18 cellular contexts compared by ENCODE assay signal in the genomic region with DNA sequence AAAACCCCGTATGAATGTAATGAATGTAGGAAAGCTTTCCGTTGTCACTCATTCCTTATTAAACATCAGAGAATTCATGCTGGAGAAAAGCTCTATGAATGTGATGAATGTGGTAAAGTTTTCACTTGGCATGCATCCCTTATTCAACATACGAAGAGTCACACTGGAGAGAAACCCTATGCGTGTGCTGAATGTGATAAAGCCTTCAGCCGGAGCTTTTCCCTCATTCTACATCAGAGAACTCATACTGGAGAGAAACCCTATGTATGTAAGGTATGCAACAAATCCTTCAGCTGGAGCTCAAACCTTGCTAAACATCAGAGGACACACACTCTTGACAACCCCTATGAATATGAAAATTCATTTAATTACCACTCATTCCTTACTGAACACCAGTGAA. TPM values are rescaled to one million over a fixed set of nuclear protein-coding genes. Genes with fewer than 3 reads are reported as not detected.
DNase-seq lines count a peak whose midpoint lies in the region; FAIRE-seq and TF ChIP-seq lines count a peak whose summit lies in the region.
"Had no signal": no experiment of that assay in that cellular context is flagged by ENCODE, and none has a peak within 500 bp of the region (broad histone marks: within the 10 kb centered on the region; RNA-seq: fewer than 3 reads in every experiment).

No MANE protein-coding gene starts in this region.

- TF ChIP-seq CTCF in HEK293 (tag by site-specific recombination; IDR thresholded peaks at IDR 0.05) (no peak), bronchial epithelial cell (IDR thresholded peaks at IDR 0.05; ENCODE audit: insufficient read depth, low read length, severe bottlenecking) (no peak)

- no peak for DNase-seq in CD8-positive, alpha-beta memory T cell
- DNase-seq in bronchial epithelial cell (ENCODE audit: low read depth), result peak; percentile 5
- DNase-seq in kidney tubule cell (ENCODE audit: low spot score), result peak; percentile 3
- DNase-seq in activated T-cell treated with anti-CD3 and anti-CD28 coated beads, Interleukin-2, amount 50 U/mL, for 24 hours, result no peak
- DNase-seq in NCI-H2081 (lab: John Stamatoyannopoulos, UW), result no peak
- DNase-seq in stimulated activated naive CD4-positive, alpha-beta T cell (lab: John Stamatoyannopoulos, UW), result no peak
- no peak for DNase-seq in activated CD4-positive, alpha-beta T cell treated with anti-CD3 and anti-CD28 coated beads, Interleukin-2, amount 10 ng/mL, durations not matched to agents 24 days and 14 days
- DNase-seq: activated T-cell treated with anti-CD3 and anti-CD28 coated beads for 4 hours; HCEC 1CT; mucosa of descending colon; NCI-H1092; Peyer's patch; stimulated activated CD4-positive, alpha-beta T cell treated with anti-CD3 and anti-CD28 coated beads, Interleukin-2, amount 100 ng/mL, for 48 hours had no signal

- H3K36me3 Mint-ChIP-seq in CD8-positive, alpha-beta memory T cell, result peaks cover 29 to 88% (median 87%) of the 10 kb centered on the region in 3 donors
- peaks cover 98% of the 10 kb centered on the region for H3K36me3 Mint-ChIP-seq in activated T-cell treated with anti-CD3 and anti-CD28 coated beads, Interleukin-2, amount 50 U/mL, for 24 hours (ENCODE audit: low read depth)
- H3K36me3 Mint-ChIP-seq in activated CD4-positive, alpha-beta T cell treated with anti-CD3 and anti-CD28 coated beads, Interleukin-2, amount 10 ng/mL, durations not matched to agents 24 days and 14 days (ENCODE audit: low read depth), result peaks cover 76% of the 10 kb centered on the region

- H3K4me1 ChIP-seq in CD8-positive, alpha-beta memory T cell (ENCODE audit: insufficient read depth, low read length), result no peaks in the 10 kb centered on the region
- H3K4me1 ChIP-seq in HEK293 (ENCODE audit: control insufficient read depth, insufficient read depth, low read length), result no peaks in the 10 kb centered on the region
- H3K4me1 ChIP-seq: Peyer's patch had no signal

- H3K27me3 Mint-ChIP-seq in CD8-positive, alpha-beta memory T cell, result peaks cover 0 to 1% of the 10 kb centered on the region in 2 donors
- H3K27me3 Mint-ChIP-seq in activated T-cell treated with anti-CD3 and anti-CD28 coated beads, Interleukin-2, amount 50 U/mL, for 24 hours, result no peaks in the 10 kb centered on the region
- no peaks in the 10 kb centered on the region for H3K27me3 Mint-ChIP-seq in activated CD4-positive, alpha-beta T cell treated with anti-CD3 and anti-CD28 coated beads, Interleukin-2, amount 10 ng/mL, durations not matched to agents 24 days and 14 days
- H3K27me3 Mint-ChIP-seq: dendritic cell treated with granulocyte-macrophage colony-stimulating factor and Interleukin-4, amounts not matched to agents 40 ng/mL and 50 ng/mL, for 4 days had no signal

- POLR2A ChIA-PET in CD8-positive, alpha-beta memory T cell (lab: Charles Lee), result no interaction called here
- POLR2A ChIA-PET in HEK293 (lab: Yijun Ruan, JAX), result no interaction called here

- no peak overlapping the region for H3K4me3 Mint-ChIP-seq in CD8-positive, alpha-beta memory T cell
- H3K4me3 Mint-ChIP-seq in activated T-cell treated with anti-CD3 and anti-CD28 coated beads, Interleukin-2, amount 50 U/mL, for 24 hours, result no peak overlapping the region
- H3K4me3 Mint-ChIP-seq in activated CD4-positive, alpha-beta T cell treated with anti-CD3 and anti-CD28 coated beads, Interleukin-2, amount 10 ng/mL, durations not matched to agents 24 days and 14 days, result no peak overlapping the region
- H3K4me3 Mint-ChIP-seq: dendritic cell treated with granulocyte-macrophage colony-stimulating factor and Interleukin-4, amounts not matched to agents 40 ng/mL and 50 ng/mL, for 4 days had no signal

- H3K27ac Mint-ChIP-seq in CD8-positive, alpha-beta memory T cell, result no peak overlapping the region
- no peak overlapping the region for H3K27ac Mint-ChIP-seq in activated T-cell treated with anti-CD3 and anti-CD28 coated beads, Interleukin-2, amount 50 U/mL, for 24 hours
- no peak overlapping the region for H3K27ac Mint-ChIP-seq in activated CD4-positive, alpha-beta T cell treated with anti-CD3 and anti-CD28 coated beads, Interleukin-2, amount 10 ng/mL, durations not matched to agents 24 days and 14 days
- H3K27ac Mint-ChIP-seq: dendritic cell treated with granulocyte-macrophage colony-stimulating factor and Interleukin-4, amounts not matched to agents 40 ng/mL and 50 ng/mL, for 4 days had no signal

- peaks cover 60 to 98% (median 97%) of the 10 kb centered on the region in 5 donors for H3K9me3 Mint-ChIP-seq in CD8-positive, alpha-beta memory T cell
- H3K9me3 Mint-ChIP-seq in activated T-cell treated with anti-CD3 and anti-CD28 coated beads, Interleukin-2, amount 50 U/mL, for 24 hours, result peaks cover 68% of the 10 kb centered on the region
- H3K9me3 Mint-ChIP-seq in activated CD4-positive, alpha-beta T cell treated with anti-CD3 and anti-CD28 coated beads, Interleukin-2, amount 10 ng/mL, durations not matched to agents 24 days and 14 days, result peaks cover 24% of the 10 kb centered on the region

- no peaks in the 10 kb centered on the region for H3K4me1 Mint-ChIP-seq in CD8-positive, alpha-beta memory T cell
- peaks cover 2% of the 10 kb centered on the region for H3K4me1 Mint-ChIP-seq in activated T-cell treated with anti-CD3 and anti-CD28 coated beads, Interleukin-2, amount 50 U/mL, for 24 hours (ENCODE audit: low read depth)
- H3K4me1 Mint-ChIP-seq in activated CD4-positive, alpha-beta T cell treated with anti-CD3 and anti-CD28 coated beads, Interleukin-2, amount 10 ng/mL, durations not matched to agents 24 days and 14 days, result no peaks in the 10 kb centered on the region

- CTCF ChIA-PET in CD8-positive, alpha-beta memory T cell (lab: Charles Lee), result no interaction called here
- CTCF ChIA-PET in HEK293 (lab: Yijun Ruan, JAX), result no interaction called here

- peaks cover 92% of the 10 kb centered on the region for H3K9me3 ChIP-seq in CD8-positive, alpha-beta memory T cell (ENCODE audit: low read length)
- peaks cover 3% of the 10 kb centered on the region for H3K9me3 ChIP-seq in HEK293 (ENCODE audit: control insufficient read depth, insufficient read depth, low read depth, low read length)

- peak overlapping the region; percentile 23 for H3K4me3 ChIP-seq in CD8-positive, alpha-beta memory T cell (ENCODE audit: low read length)
- H3K4me3 ChIP-seq in HEK293 (ENCODE audit: low read depth, low read length) (no peak overlapping the region), bronchial epithelial cell (ENCODE audit: low read depth, low read length) (no peak overlapping the region)
- H3K4me3 ChIP-seq: mucosa of descending colon, Peyer's patch had no signal

- no peak for FAIRE-seq in bronchial epithelial cell (lab: Jason Lieb, UNC)
- FAIRE-seq: frontal cortex, islet of Langerhans had no signal

- H3K27ac ChIP-seq in CD8-positive, alpha-beta memory T cell (ENCODE audit: low read depth, low read length), result no peak overlapping the region
- H3K27ac ChIP-seq in HEK293 (ENCODE audit: extremely low read depth, low read depth, low read length), result no peak overlapping the region
- H3K27ac ChIP-seq: C4-2B, Peyer's patch had no signal

- H3K36me3 ChIP-seq in CD8-positive, alpha-beta memory T cell (ENCODE audit: insufficient read depth, low read length), result peaks cover 53% of the 10 kb centered on the region
- H3K36me3 ChIP-seq in HEK293 (ENCODE audit: control insufficient read depth in 2 of 2, insufficient read depth in 1 of 2, low read length in 2 of 2) (peaks cover 12 to 51% of the 10 kb centered on the region in 2 experiments), bronchial epithelial cell (ENCODE audit: control insufficient read depth, insufficient read depth, low read length) (peaks cover 7% of the 10 kb centered on the region)

- intact Hi-C loops in activated CD4-positive, alpha-beta T cell treated with anti-CD3 and anti-CD28 coated beads, Interleukin-2, amount 10 ng/mL, durations not matched to agents 24 days and 14 days (cut with micrococcal nuclease), result no loop called here

- H3K27me3 ChIP-seq in CD8-positive, alpha-beta memory T cell (ENCODE audit: insufficient read depth, low read length, poor library complexity, severe bottlenecking), result no peaks in the 10 kb centered on the region
- no peaks in the 10 kb centered on the region for H3K27me3 ChIP-seq in bronchial epithelial cell (ENCODE audit: control insufficient read depth, insufficient read depth, low read length)
- H3K27me3 ChIP-seq: Peyer's patch had no signal

TF ChIP-seq in HEK293, 187 proteins besides CTCF, POLR2A, EP300 and RAD21 (continues in another document):
- TF ChIP-seq, protein P1, sequence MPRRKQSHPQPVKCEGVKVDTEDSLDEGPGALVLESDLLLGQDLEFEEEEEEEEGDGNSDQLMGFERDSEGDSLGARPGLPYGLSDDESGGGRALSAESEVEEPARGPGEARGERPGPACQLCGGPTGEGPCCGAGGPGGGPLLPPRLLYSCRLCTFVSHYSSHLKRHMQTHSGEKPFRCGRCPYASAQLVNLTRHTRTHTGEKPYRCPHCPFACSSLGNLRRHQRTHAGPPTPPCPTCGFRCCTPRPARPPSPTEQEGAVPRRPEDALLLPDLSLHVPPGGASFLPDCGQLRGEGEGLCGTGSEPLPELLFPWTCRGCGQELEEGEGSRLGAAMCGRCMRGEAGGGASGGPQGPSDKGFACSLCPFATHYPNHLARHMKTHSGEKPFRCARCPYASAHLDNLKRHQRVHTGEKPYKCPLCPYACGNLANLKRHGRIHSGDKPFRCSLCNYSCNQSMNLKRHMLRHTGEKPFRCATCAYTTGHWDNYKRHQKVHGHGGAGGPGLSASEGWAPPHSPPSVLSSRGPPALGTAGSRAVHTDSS (tag by site-specific recombination; IDR thresholded peaks at IDR 0.05), result no peak
- TF ChIP-seq SETDB1 (IDR thresholded peaks at IDR 0.05; ENCODE audit: insufficient read length, low read length) (peak; percentile 99), TRIM28 (IDR thresholded peaks at IDR 0.05; ENCODE audit: borderline replicate concordance, low read length) (peak; percentile 88; the same call in 1 of the 2 replicates), ZNF274 (IDR thresholded peaks at IDR 0.05; ENCODE audit: low read length) (peak; percentile 93), ZNF274 (tag by site-specific recombination; IDR thresholded peaks at IDR 0.05; ENCODE audit: borderline replicate concordance) (peak; percentile 98), IKZF3 (tag by site-specific recombination; IDR thresholded peaks at IDR 0.05) (no peak)

RNA-seq across cellular contexts. Expression of a gene that starts 23.8 kb away (rescaled TPM):
- 1 to 10 TPM; 2.0 to 2.1 TPM for total RNA-seq in CD8-positive, alpha-beta memory T cell
- polyA plus RNA-seq in CD8-positive, alpha-beta memory T cell, result 0.69 TPM
- 0.53 and 0.77 TPM in 2 replicates for total RNA-seq in bronchial epithelial cell
- total RNA-seq in activated CD4-positive, alpha-beta T cell treated with anti-CD3 and anti-CD28 coated beads, Interleukin-2, amount 10 ng/mL, durations not matched to agents 24 days and 14 days, result 2.2 and 2.4 TPM in 2 replicates

RNA-seq across cellular contexts. Expression of a gene that starts 24.2 kb away (rescaled TPM):
- total RNA-seq in CD8-positive, alpha-beta memory T cell, result 1 to 10 TPM; 4.5 to 5.6 TPM
- polyA plus RNA-seq in CD8-positive, alpha-beta memory T cell, result 13.6 TPM
- 2.9 and 4.1 TPM in 2 replicates for total RNA-seq in bronchial epithelial cell
- 3.3 and 4.2 TPM in 2 replicates for total RNA-seq in activated CD4-positive, alpha-beta T cell treated with anti-CD3 and anti-CD28 coated beads, Interleukin-2, amount 10 ng/mL, durations not matched to agents 24 days and 14 days

RNA-seq across cellular contexts. Expression of a gene that starts 25.5 kb away (rescaled TPM):
- 10 to 100 TPM; 13.5 to 14.8 TPM for total RNA-seq in CD8-positive, alpha-beta memory T cell
- polyA plus RNA-seq in CD8-positive, alpha-beta memory T cell, result 21.3 TPM
- 19.2 and 37.3 TPM in 2 replicates for total RNA-seq in bronchial epithelial cell
- total RNA-seq in activated CD4-positive, alpha-beta T cell treated with anti-CD3 and anti-CD28 coated beads, Interleukin-2, amount 10 ng/mL, durations not matched to agents 24 days and 14 days, result 12.7 and 14.5 TPM in 2 replicates

Comparison
In these comparisons a context has a peak if more than half of its experiments do, and no peak if none do; other contexts are left out.
1. DNase-seq: peak in bronchial epithelial cell (single experiment) and kidney tubule cell (single experiment); none in CD8-positive, alpha-beta memory T cell (0 of 5), activated T-cell treated with anti-CD3 and anti-CD28 coated beads, Interleukin-2, amount 50 U/mL, for 24 hours (single experiment), NCI-H2081 (0 of 2), stimulated activated naive CD4-positive, alpha-beta T cell (0 of 6) and activated CD4-positive, alpha-beta T cell treated with anti-CD3 and anti-CD28 coated beads, Interleukin-2, amount 10 ng/mL, durations not matched to agents 24 days and 14 days (single experiment).